ENCODE assay signal across 8 cellular contexts in genomic region chr5:79133657-79134451, GRCh38. TPM values are rescaled to one million over a fixed set of nuclear protein-coding genes. Genes with fewer than 3 reads are reported as not detected.
DNase-seq lines count a peak whose midpoint lies in the region; ATAC-seq and TF ChIP-seq lines count a peak whose summit lies in the region.

No MANE protein-coding gene starts in this region.

- H3K27ac ChIP-seq in MM.1S (ENCODE audit: low read length), result no peak overlapping the region
- peak overlapping the region; percentile 84 for H3K27ac ChIP-seq in SK-N-MC
- peak overlapping the region in 1 of 2 donors; percentile 56 for H3K27ac ChIP-seq in ovary
- H3K27ac ChIP-seq in thyroid gland, result peak overlapping the region in 2 of 3 donors; percentile 51 to 72

- H3K36me3 Mint-ChIP-seq in activated naive CD4-positive, alpha-beta T cell treated with anti-CD3 and anti-CD28 coated beads, Interleukin-2, amount 50 U/mL, for 72 hours, result no peaks in the 10 kb centered on the region

- H3K27me3 ChIP-seq in MM.1S (replicated peaks; ENCODE audit: insufficient read depth, low read length) (no peaks in the 10 kb centered on the region; the same call in 1 of the 2 replicates), ovary (no peaks in the 10 kb centered on the region), thyroid gland (no peaks in the 10 kb centered on the region)

- peak overlapping the region; percentile 50 for H3K4me2 ChIP-seq in MM.1S (ENCODE audit: low read depth, low read length)

- H3K9ac ChIP-seq in MM.1S (ENCODE audit: low read length), result no peak overlapping the region
- peak overlapping the region; percentile 71 for H3K9ac ChIP-seq in SK-N-MC (ENCODE audit: insufficient read length)

- peak overlapping the region; percentile 5; the same call in 1 of the 2 replicates for H3K4me3 ChIP-seq in MM.1S (ENCODE audit: low read length)
- peak overlapping the region; percentile 73 for H3K4me3 ChIP-seq in SK-N-MC
- H3K4me3 ChIP-seq in ovary, result peak overlapping the region; percentile 22
- H3K4me3 ChIP-seq in thyroid gland (replicated peaks in 1 of 3), result peak overlapping the region in 1 of 3 donors; percentile 13

- peak overlapping the region; percentile 7; the same call in 1 of the 2 replicates for H2AFZ ChIP-seq in MM.1S (ENCODE audit: low read length)

- H3K36me3 ChIP-seq in MM.1S (replicated peaks; ENCODE audit: insufficient read depth, low read length), result no peaks in the 10 kb centered on the region
- no peaks in the 10 kb centered on the region for H3K36me3 ChIP-seq in SK-N-MC (ENCODE audit: insufficient read depth, low read length)
- no peaks in the 10 kb centered on the region for H3K36me3 ChIP-seq in ovary
- no peaks in the 10 kb centered on the region for H3K36me3 ChIP-seq in thyroid gland

- H3F3A ChIP-seq in MM.1S (ENCODE audit: insufficient read depth, low read length), result no peaks in the 10 kb centered on the region

- H3K9me2 ChIP-seq in MM.1S (replicated peaks; ENCODE audit: insufficient read depth, low read length), result no peaks in the 10 kb centered on the region

- H3K9me3 ChIP-seq in MM.1S (replicated peaks; ENCODE audit: insufficient read depth, low read length), result no peaks in the 10 kb centered on the region
- no peaks in the 10 kb centered on the region for H3K9me3 ChIP-seq in SK-N-MC (ENCODE audit: low read depth, low read length)
- H3K9me3 ChIP-seq in ovary, result no peaks in the 10 kb centered on the region
- H3K9me3 ChIP-seq in thyroid gland, result no peaks in the 10 kb centered on the region

- H3K9me3 Mint-ChIP-seq in activated naive CD4-positive, alpha-beta T cell treated with anti-CD3 and anti-CD28 coated beads, Interleukin-2, amount 50 U/mL, for 72 hours, result no peaks in the 10 kb centered on the region

- peak overlapping the region; percentile 85 to 96 for H3K27ac Mint-ChIP-seq in activated naive CD4-positive, alpha-beta T cell treated with anti-CD3 and anti-CD28 coated beads, Interleukin-2, amount 50 U/mL, for 72 hours

- intact Hi-C loops in ovary (cut with DNase I) (loop anchor here (5.0 to 10.0 kb wide), 3 partner anchors 107 to 331 kb away; no protein-coding TSS in a partner anchor), thyroid gland (cut with DNase I) (loop anchor here (5.0 kb wide), 2 partner anchors 112 to 328 kb away; no protein-coding TSS in a partner anchor)

- TF ChIP-seq EP300 in ovary (IDR thresholded peaks at IDR 0.05), result no peak

- H3K79me2 ChIP-seq in MM.1S (ENCODE audit: low read length), result no peaks in the 10 kb centered on the region

- TF ChIP-seq CTCF in MM.1S (IDR thresholded peaks at IDR 0.05; ENCODE audit: low read length) (peak; percentile 77), ovary (IDR thresholded peaks at IDR 0.05) (peak; percentile 43 to 73 (median 70)), thyroid gland (IDR thresholded peaks at IDR 0.05) (peak in 5 of 6 experiments; percentile 62 to 81 (median 78))

- peak; percentile 80 for DNase-seq in Daoy (ENCODE audit: low read depth)
- DNase-seq in MM.1S, result peak; percentile 69
- DNase-seq in SK-N-MC (ENCODE audit: low read depth, low spot score), result peak; percentile 86
- DNase-seq in activated naive CD4-positive, alpha-beta T cell treated with anti-CD3 and anti-CD28 coated beads, Interleukin-2, amount 50 U/mL, for 72 hours (ENCODE audit: low spot score in 2 of 2), result peak; percentile 56 to 71
- peak; percentile 81 for DNase-seq in glomerular visceral epithelial cell (ENCODE audit: extremely low spot score)
- peak; percentile 62 to 80 (median 74) for DNase-seq in ovary
- DNase-seq in thyroid gland, result peak; percentile 77 to 80

- H3K4me1 ChIP-seq in MM.1S (ENCODE audit: low read length), result peaks cover 18% of the 10 kb centered on the region
- H3K4me1 ChIP-seq in ovary (ENCODE audit: insufficient read depth), result no peaks in the 10 kb centered on the region
- peaks cover 4 to 5% of the 10 kb centered on the region in 2 donors for H3K4me1 ChIP-seq in thyroid gland

- peak; percentile 82 to 88 for ATAC-seq in activated naive CD4-positive, alpha-beta T cell treated with anti-CD3 and anti-CD28 coated beads, Interleukin-2, amount 50 U/mL, for 72 hours
- ATAC-seq in HG02885 (IDR thresholded peaks at IDR 0.05; ENCODE audit: poor library complexity, unreplicated experiment), result no peak

- TF ChIP-seq POLR2A in ovary (IDR thresholded peaks at IDR 0.05), result no peak
- no peak for TF ChIP-seq POLR2A in thyroid gland (IDR thresholded peaks at IDR 0.05)

- WGBS in ovary, 3 donors, result 1 to 3% (median 2%) methylated on average over 11 of the region's 11 CpGs
- 2 to 5% methylated on average over 11 of the region's 11 CpGs for WGBS in thyroid gland, 2 donors

- no peaks in the 10 kb centered on the region for H4K20me1 ChIP-seq in MM.1S (ENCODE audit: insufficient read depth, low read length)

RNA-seq across cellular contexts. Expression of gene BHMT, which starts 22.2 kb away (rescaled TPM):
- total RNA-seq in Daoy (2014; rRNA removed; shearing (Covaris generic)), result not detected in 2 replicates
- not detected for total RNA-seq in activated naive CD4-positive, alpha-beta T cell treated with anti-CD3 and anti-CD28 coated beads, Interleukin-2, amount 50 U/mL, for 72 hours
- total RNA-seq in ovary (under 1 TPM in 5 of 7 donors, not detected in 2; 0.24 to 0.92 (median 0.34) TPM), thyroid gland (1 to 10 TPM in 3 of 4 donors, not detected in 1; 1.2 to 2.0 (median 1.2) TPM)
- under 1 TPM; 0.07 to 0.27 TPM for polyA plus RNA-seq in ovary
